In the genomic region with DNA sequence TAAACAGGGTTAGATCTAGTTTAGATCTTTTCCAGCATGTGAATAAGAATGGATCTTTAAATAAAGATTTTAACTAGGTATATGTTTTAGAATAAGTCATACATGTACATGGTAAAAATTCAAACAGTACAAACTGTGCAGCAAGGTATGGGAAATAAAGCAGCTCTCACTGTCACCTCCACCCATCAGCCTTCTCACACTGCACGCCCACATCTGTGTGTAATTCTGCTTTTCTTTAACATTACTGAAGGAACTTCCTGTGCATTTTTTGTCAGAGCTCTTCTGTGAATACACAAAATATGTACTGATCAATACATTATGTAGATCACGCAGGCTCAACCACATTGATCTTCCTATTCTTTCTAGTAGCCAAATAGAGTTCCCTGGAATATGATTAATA, we compare ENCODE assay signal across 1 cellular context.
A peak's percentile ranks its signal among the peaks of the same experiment; 100 is the strongest.
TF ChIP-seq lines count a peak whose summit lies in the region.

No MANE protein-coding gene starts in this region.

TF ChIP-seq in GM12878, 131 proteins besides CTCF, POLR2A, EP300 and RAD21 (continued from another document):
- TF ChIP-seq, protein P1, sequence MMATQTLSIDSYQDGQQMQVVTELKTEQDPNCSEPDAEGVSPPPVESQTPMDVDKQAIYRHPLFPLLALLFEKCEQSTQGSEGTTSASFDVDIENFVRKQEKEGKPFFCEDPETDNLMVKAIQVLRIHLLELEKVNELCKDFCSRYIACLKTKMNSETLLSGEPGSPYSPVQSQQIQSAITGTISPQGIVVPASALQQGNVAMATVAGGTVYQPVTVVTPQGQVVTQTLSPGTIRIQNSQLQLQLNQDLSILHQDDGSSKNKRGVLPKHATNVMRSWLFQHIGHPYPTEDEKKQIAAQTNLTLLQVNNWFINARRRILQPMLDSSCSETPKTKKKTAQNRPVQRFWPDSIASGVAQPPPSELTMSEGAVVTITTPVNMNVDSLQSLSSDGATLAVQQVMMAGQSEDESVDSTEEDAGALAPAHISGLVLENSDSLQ (IDR thresholded peaks at IDR 0.05) = peak; percentile 89
- TF ChIP-seq ZNF384 (IDR thresholded peaks at IDR 0.05; ENCODE audit: borderline replicate concordance, low read depth, low read length) (no peak), RUNX3 (IDR thresholded peaks at IDR 0.05; ENCODE audit: low read length) (peak; percentile 37; the same call in 1 of the 2 replicates), PAX5 (IDR thresholded peaks at IDR 0.05; ENCODE audit: borderline replicate concordance, low read depth, low read length) (no peak), ATF2 (IDR thresholded peaks at IDR 0.05; ENCODE audit: low read length) (0 out of 2 replicates have a peak, but pooled peaks have one; percentile 28), BMI1 (IDR thresholded peaks at IDR 0.05; ENCODE audit: borderline replicate concordance) (no peak), POU2F2 (IDR thresholded peaks at IDR 0.05; ENCODE audit: borderline replicate concordance, low read depth, low read length) (0 out of 3 replicates have a peak, but pooled peaks have one; percentile 14)
- TF ChIP-seq, protein P2, sequence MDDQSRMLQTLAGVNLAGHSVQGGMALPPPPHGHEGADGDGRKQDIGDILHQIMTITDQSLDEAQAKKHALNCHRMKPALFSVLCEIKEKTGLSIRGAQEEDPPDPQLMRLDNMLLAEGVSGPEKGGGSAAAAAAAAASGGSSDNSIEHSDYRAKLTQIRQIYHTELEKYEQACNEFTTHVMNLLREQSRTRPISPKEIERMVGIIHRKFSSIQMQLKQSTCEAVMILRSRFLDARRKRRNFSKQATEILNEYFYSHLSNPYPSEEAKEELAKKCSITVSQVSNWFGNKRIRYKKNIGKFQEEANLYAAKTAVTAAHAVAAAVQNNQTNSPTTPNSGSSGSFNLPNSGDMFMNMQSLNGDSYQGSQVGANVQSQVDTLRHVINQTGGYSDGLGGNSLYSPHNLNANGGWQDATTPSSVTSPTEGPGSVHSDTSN (IDR thresholded peaks at IDR 0.05; ENCODE audit: insufficient replicate concordance, low read depth, low read length) = peak; percentile 41
TF ChIP-seq in GM12878: peak in this region for 6.
